In genomic region chr17:76038050-76038449, GRCh38 we compare ENCODE assay signal across 1 cellular context.
TF ChIP-seq lines count a peak whose summit lies in the region.

No MANE protein-coding gene starts in this region.

TF ChIP-seq in GM23338, 12 proteins besides CTCF, POLR2A, EP300 and RAD21 (continued from another document):
- no peak for TF ChIP-seq ZNF462 (CRISPR knock-in tag; IDR thresholded peaks at IDR 0.05)
- peak; percentile 37; the same call in 1 of the 2 replicates for TF ChIP-seq CREB1 (CRISPR knock-in tag; IDR thresholded peaks at IDR 0.05; ENCODE audit: low read depth)
